ENCODE assay signal across 2 cellular contexts in the genomic region with DNA sequence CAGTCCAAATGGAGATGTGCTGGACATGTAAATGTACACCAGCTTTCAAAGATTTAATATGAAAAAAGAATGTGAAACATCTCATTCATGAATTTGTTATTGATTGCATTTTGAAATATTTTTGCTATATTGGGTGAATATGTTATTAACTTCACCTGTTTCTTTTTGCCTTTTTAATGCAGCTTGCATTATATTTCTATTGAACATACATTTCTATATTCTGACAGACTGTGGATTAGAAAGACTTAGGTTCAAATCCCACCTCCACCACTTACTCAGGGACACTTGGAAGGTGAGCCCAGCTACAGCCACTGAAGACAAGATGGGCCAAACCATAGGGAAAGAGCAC.
TF ChIP-seq lines count a peak whose summit lies in the region.

No MANE protein-coding gene starts in this region.

TF ChIP-seq in HCT116, 20 proteins besides CTCF, POLR2A, EP300 and RAD21:
- no peak for TF ChIP-seq ATF3 (IDR thresholded peaks at IDR 0.05)
- TF ChIP-seq SIN3A (IDR thresholded peaks at IDR 0.05; ENCODE audit: low read depth): no peak
- no peak for TF ChIP-seq ELF1 (IDR thresholded peaks at IDR 0.05; ENCODE audit: borderline replicate concordance, low read depth)
- TF ChIP-seq POLR2AphosphoS5 (IDR thresholded peaks at IDR 0.05; ENCODE audit: low read depth, low read length): no peak
- TF ChIP-seq JUND (IDR thresholded peaks at IDR 0.05): no peak; the same call in 1 of the 2 replicates
- no peak for TF ChIP-seq SRF (IDR thresholded peaks at IDR 0.05; ENCODE audit: low read depth)
- no peak for TF ChIP-seq TCF7L2 (IDR thresholded peaks at IDR 0.05; ENCODE audit: borderline replicate concordance, extremely low read depth, insufficient read depth, insufficient read length)

TF ChIP-seq in H1, 55 proteins besides CTCF, POLR2A, EP300 and RAD21:
- no peak for TF ChIP-seq EZH2 (IDR thresholded peaks at IDR 0.05; ENCODE audit: low read depth, low read length, severe bottlenecking)
- no peak for TF ChIP-seq RBBP5 (IDR thresholded peaks at IDR 0.05; ENCODE audit: borderline replicate concordance, low read depth, low read length)
